Comparison of ENCODE assay signal across 9 cellular contexts in the genomic region with DNA sequence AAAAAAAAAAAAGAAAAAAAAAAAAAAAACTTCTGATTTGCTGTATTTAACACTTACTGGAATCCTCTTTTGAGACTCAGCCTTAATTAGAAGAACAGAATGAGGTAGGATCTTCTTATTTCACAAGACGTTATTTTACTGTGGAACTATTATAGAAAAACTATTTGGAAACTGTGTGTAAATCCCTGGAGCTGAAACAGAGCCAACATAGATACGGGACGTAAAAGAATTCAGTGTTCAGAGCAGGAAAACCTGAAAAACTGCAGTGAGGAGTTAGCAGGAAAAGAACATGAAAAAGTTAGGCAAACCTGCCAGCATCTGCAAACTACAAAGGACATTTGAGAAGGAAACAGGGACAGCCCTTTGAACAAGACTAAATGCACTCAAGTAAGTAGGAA. TPM values are rescaled to one million over a fixed set of nuclear protein-coding genes. Genes with fewer than 3 reads are reported as not detected.
A peak's percentile ranks its signal among the peaks of the same experiment; 100 is the strongest.
DNase-seq lines count a peak whose midpoint lies in the region; ATAC-seq and TF ChIP-seq lines count a peak whose summit lies in the region.
"Had no signal": no experiment of that assay in that cellular context is flagged by ENCODE, and none has a peak within 500 bp of the region (broad histone marks: within the 10 kb centered on the region; RNA-seq: fewer than 3 reads in every experiment).

No MANE protein-coding gene starts in this region.

- H4K20me1 ChIP-seq in GM23338 (replicated peaks; ENCODE audit: insufficient read depth): no peaks in the 10 kb centered on the region

- no peak for DNase-seq in GM23338 (ENCODE audit: low spot score)
- no peak for DNase-seq in T-cell
- DNase-seq in epithelial cell of proximal tubule (ENCODE audit: low read depth): no peak
- DNase-seq in prostate gland (ENCODE audit: low spot score): peak; percentile 69
- no peak for DNase-seq in hypothalamus (lab: John Stamatoyannopoulos, UW)
- no peak for DNase-seq in caudate nucleus (lab: John Stamatoyannopoulos, UW)
- DNase-seq in left ventricle myocardium superior: no peak
- DNase-seq: NCI-H1694 had no signal

- no peaks in the 10 kb centered on the region for H3K27me3 ChIP-seq in GM23338 (ENCODE audit: insufficient read depth)
- H3K27me3 ChIP-seq in prostate gland (replicated peaks; ENCODE audit: insufficient read depth): no peaks in the 10 kb centered on the region

- H2AFZ ChIP-seq in GM23338: no peak overlapping the region

- 0 out of 2 replicates have a peak, but pooled peaks cover 4% of the 10 kb centered on the region for H3K9me2 ChIP-seq in GM23338 (ENCODE audit: insufficient read depth)

- H3K4me1 Mint-ChIP-seq in GM23338 (peaks cover 46% of the 10 kb centered on the region), T-cell (peaks cover 57 to 63% (median 61%) of the 10 kb centered on the region in 3 donors)

- intact Hi-C loops in prostate gland (cut with DNase I) (no loop called here), left ventricle myocardium superior (cut with micrococcal nuclease) (no loop called here)

- no peak for ATAC-seq in GM23338
- no peak for ATAC-seq in T-cell (replicated peaks in 1 of 4)
- no peak for ATAC-seq in HG02588 (IDR thresholded peaks at IDR 0.05; ENCODE audit: unreplicated experiment)
- ATAC-seq in left ventricle myocardium superior: no peak

- WGBS in prostate gland: 14% methylated on average over 3 of the region's 3 CpGs

- POLR2A ChIA-PET in T-cell (lab: Charles Lee): interaction anchor here in 1 of 2 donors (3.0 kb wide), 1 partner anchor 13 kb away, joined by 25 read pairs; no protein-coding TSS in a partner anchor

- peaks cover under 1% of the 10 kb centered on the region; the same call in 1 of the 3 replicates for H3K36me3 Mint-ChIP-seq in GM23338 (ENCODE audit: low read depth)
- H3K36me3 Mint-ChIP-seq in T-cell: peaks cover 12% of the 10 kb centered on the region

- H3K4me1 ChIP-seq in GM23338 (ENCODE audit: insufficient read depth) (peaks cover 48% of the 10 kb centered on the region), prostate gland (replicated peaks) (no peaks in the 10 kb centered on the region)

- TF ChIP-seq POLR2A in prostate gland (IDR thresholded peaks at IDR 0.05): no peak

- H3K4me3 Mint-ChIP-seq in GM23338: peak overlapping the region; percentile 31; the same call in 2 of the 3 replicates
- H3K4me3 Mint-ChIP-seq in T-cell: peak overlapping the region; percentile 71 to 77 (median 75)

- H3K27ac ChIP-seq in GM23338 (ENCODE audit: low read depth) (peak overlapping the region; percentile 72), prostate gland (peak overlapping the region; percentile 98 to 99), caudate nucleus (ENCODE audit: low read depth, low read length) (no peak overlapping the region)

- H3K4me2 ChIP-seq in GM23338: peak overlapping the region; percentile 35

- no peaks in the 10 kb centered on the region for H3K36me3 ChIP-seq in GM23338 (ENCODE audit: insufficient read depth)
- H3K36me3 ChIP-seq in prostate gland: no peaks in the 10 kb centered on the region

- TF ChIP-seq CTCF in GM23338 (conservative IDR thresholded peaks at IDR 0.05; ENCODE audit: low read depth in 2 of 2): no peak
- no peak for TF ChIP-seq CTCF in epithelial cell of proximal tubule (conservative IDR thresholded peaks at IDR 0.05; ENCODE audit: low read depth, low read length)
- no peak for TF ChIP-seq CTCF in prostate gland (IDR thresholded peaks at IDR 0.05)

- CTCF ChIA-PET in T-cell (lab: Charles Lee): interaction anchor here in 1 of 2 donors (1.6 kb wide), 1 partner anchor 12 kb away, joined by 6 read pairs; no protein-coding TSS in a partner anchor

- H3F3A ChIP-seq in GM23338 (replicated peaks; ENCODE audit: low read depth): no peaks in the 10 kb centered on the region; the same call in 1 of the 2 replicates

- peaks cover 7% of the 10 kb centered on the region for H3K79me2 ChIP-seq in GM23338 (replicated peaks; ENCODE audit: insufficient read depth)

- H3K4me3 ChIP-seq in GM23338 (no peak overlapping the region), epithelial cell of proximal tubule (ENCODE audit: low read depth, low read length) (peak overlapping the region; percentile 30), prostate gland (peak overlapping the region; percentile 21 to 89)

- no peaks in the 10 kb centered on the region for H3K9me3 ChIP-seq in prostate gland

- peak overlapping the region; percentile 83 for H3K27ac Mint-ChIP-seq in GM23338
- peak overlapping the region; percentile 97 for H3K27ac Mint-ChIP-seq in T-cell

- peaks cover 10% of the 10 kb centered on the region for H3K27me3 Mint-ChIP-seq in GM23338 (ENCODE audit: insufficient read depth, low read depth, poor library complexity)
- no peaks in the 10 kb centered on the region for H3K27me3 Mint-ChIP-seq in T-cell

- H3K9me3 Mint-ChIP-seq in GM23338: no peaks in the 10 kb centered on the region
- H3K9me3 Mint-ChIP-seq in T-cell: no peaks in the 10 kb centered on the region

TF ChIP-seq in GM23338, 12 proteins besides CTCF, POLR2A, EP300 and RAD21 (continues in another document):
- TF ChIP-seq, protein P1, sequence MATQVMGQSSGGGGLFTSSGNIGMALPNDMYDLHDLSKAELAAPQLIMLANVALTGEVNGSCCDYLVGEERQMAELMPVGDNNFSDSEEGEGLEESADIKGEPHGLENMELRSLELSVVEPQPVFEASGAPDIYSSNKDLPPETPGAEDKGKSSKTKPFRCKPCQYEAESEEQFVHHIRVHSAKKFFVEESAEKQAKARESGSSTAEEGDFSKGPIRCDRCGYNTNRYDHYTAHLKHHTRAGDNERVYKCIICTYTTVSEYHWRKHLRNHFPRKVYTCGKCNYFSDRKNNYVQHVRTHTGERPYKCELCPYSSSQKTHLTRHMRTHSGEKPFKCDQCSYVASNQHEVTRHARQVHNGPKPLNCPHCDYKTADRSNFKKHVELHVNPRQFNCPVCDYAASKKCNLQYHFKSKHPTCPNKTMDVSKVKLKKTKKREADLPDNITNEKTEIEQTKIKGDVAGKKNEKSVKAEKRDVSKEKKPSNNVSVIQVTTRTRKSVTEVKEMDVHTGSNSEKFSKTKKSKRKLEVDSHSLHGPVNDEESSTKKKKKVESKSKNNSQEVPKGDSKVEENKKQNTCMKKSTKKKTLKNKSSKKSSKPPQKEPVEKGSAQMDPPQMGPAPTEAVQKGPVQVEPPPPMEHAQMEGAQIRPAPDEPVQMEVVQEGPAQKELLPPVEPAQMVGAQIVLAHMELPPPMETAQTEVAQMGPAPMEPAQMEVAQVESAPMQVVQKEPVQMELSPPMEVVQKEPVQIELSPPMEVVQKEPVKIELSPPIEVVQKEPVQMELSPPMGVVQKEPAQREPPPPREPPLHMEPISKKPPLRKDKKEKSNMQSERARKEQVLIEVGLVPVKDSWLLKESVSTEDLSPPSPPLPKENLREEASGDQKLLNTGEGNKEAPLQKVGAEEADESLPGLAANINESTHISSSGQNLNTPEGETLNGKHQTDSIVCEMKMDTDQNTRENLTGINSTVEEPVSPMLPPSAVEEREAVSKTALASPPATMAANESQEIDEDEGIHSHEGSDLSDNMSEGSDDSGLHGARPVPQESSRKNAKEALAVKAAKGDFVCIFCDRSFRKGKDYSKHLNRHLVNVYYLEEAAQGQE (IDR thresholded peaks at IDR 0.05; ENCODE audit: unreplicated experiment): no peak
- TF ChIP-seq STAT1 (IDR thresholded peaks at IDR 0.05; ENCODE audit: unreplicated experiment): no peak
- TF ChIP-seq ZNF331 (CRISPR knock-in tag; IDR thresholded peaks at IDR 0.05; ENCODE audit: low read depth): no peak
- TF ChIP-seq, protein P2, sequence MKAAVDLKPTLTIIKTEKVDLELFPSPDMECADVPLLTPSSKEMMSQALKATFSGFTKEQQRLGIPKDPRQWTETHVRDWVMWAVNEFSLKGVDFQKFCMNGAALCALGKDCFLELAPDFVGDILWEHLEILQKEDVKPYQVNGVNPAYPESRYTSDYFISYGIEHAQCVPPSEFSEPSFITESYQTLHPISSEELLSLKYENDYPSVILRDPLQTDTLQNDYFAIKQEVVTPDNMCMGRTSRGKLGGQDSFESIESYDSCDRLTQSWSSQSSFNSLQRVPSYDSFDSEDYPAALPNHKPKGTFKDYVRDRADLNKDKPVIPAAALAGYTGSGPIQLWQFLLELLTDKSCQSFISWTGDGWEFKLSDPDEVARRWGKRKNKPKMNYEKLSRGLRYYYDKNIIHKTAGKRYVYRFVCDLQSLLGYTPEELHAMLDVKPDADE (IDR thresholded peaks at IDR 0.05): no peak
- TF ChIP-seq ZNF114 (CRISPR knock-in tag; IDR thresholded peaks at IDR 0.05): no peak
- TF ChIP-seq EZH2phosphoT487 (IDR thresholded peaks at IDR 0.05; ENCODE audit: unreplicated experiment): no peak
- TF ChIP-seq EZH2 (IDR thresholded peaks at IDR 0.05; ENCODE audit: low read depth, unreplicated experiment): no peak
- no peak for TF ChIP-seq NANOG (IDR thresholded peaks at IDR 0.05; ENCODE audit: borderline replicate concordance)
- TF ChIP-seq POLR2AphosphoS5 (IDR thresholded peaks at IDR 0.05; ENCODE audit: low read depth): no peak

RNA-seq across cellular contexts. Expression of a gene that starts 3.4 kb away (rescaled TPM):
- total RNA-seq in GM23338 (2014; rRNA removed; shearing (Covaris generic)): 76.7 and 78.0 TPM in 2 replicates
- 30.8 and 32.8 TPM in 2 replicates for polyA plus RNA-seq in GM23338 (2016; fragmentation: Nextera tagmentation; extraction: Ambion mirVana)
- total RNA-seq in T-cell (10 to 100 TPM; 57.6 to 92.4 (median 87.5) TPM), epithelial cell of proximal tubule (17.4 and 22.1 TPM in 2 replicates), prostate gland (10 to 100 TPM; 35.4 to 44.5 TPM), left ventricle myocardium superior (8.0 TPM)
